Comparison of ENCODE assay signal across 22 cellular contexts in genomic region chr17:52207786-52208185, GRCh38. TPM values are rescaled to one million over a fixed set of nuclear protein-coding genes. Genes with fewer than 3 reads are reported as not detected.
"Had no signal": no experiment of that assay in that cellular context is flagged by ENCODE, and none has a peak within 500 bp of the region (broad histone marks: within the 10 kb centered on the region; RNA-seq: fewer than 3 reads in every experiment).

No MANE protein-coding gene starts in this region.

- DNase-seq: IMR-90; Karpas-422; KG1; MM.1S; NCI-H1092 treated with DMSO at 0.1 percent for 48 hours; NCI-H1436; NCI-H187; NCI-H2029 treated with DMSO at 0.1 percent for 48 hours; NCI-H2171 treated with DMSO at 0.1 percent for 48 hours; NCI-H345; NCI-H446 treated with DMSO at 0.1 percent for 48 hours; NCI-H510A treated with DMSO at 0.1 percent for 48 hours; NCI-H526; NK-92 treated with Interleukin-12 subunit alpha and Interleukin-12 subunit beta, amount 100 ng/mL, for 24 hours; PC-3; SHP77; SK-N-SH; SW 1271 had no signal

- ATAC-seq: Panc1, PC-3 had no signal

RNA-seq across cellular contexts. Expression of gene CA10, which starts 49.3 kb away (rescaled TPM):
- total RNA-seq: HT-29, IMR-90, OCI-LY7, PC-3, SK-MEL-5 had no signal
